ENCODE assay signal across 7 cellular contexts in genomic region chr10:97319671-97320479, GRCh38. TPM values are rescaled to one million over a fixed set of nuclear protein-coding genes. Genes with fewer than 3 reads are reported as not detected.
DNase-seq lines count a peak whose midpoint lies in the region; ATAC-seq and TF ChIP-seq lines count a peak whose summit lies in the region.

No MANE protein-coding gene starts in this region.

- peak overlapping the region; percentile 80 for H2AFZ ChIP-seq in osteoblast (ENCODE audit: low read length)

- H3K4me1 ChIP-seq in osteoblast (ENCODE audit: insufficient read depth, low read length): peaks cover 15% of the 10 kb centered on the region

- DNase-seq in RWPE1 (ENCODE audit: low spot score) (peak; percentile 21), head of caudate nucleus (peak; percentile 28 to 83 (median 68)), osteoblast (ENCODE audit: insufficient read length, low spot score, missing footprints) (peak; percentile 69), type B pancreatic cell (ENCODE audit: extremely low spot score, unreplicated experiment) (peak; percentile 76)
- DNase-seq in activated naive CD4-positive, alpha-beta T cell treated with Interleukin-2 at 50 U/mL for 16 hours: peak; percentile 72

- H3K27ac ChIP-seq in RWPE1 (peak overlapping the region; percentile 90), osteoblast (ENCODE audit: low read depth, low read length) (no peak overlapping the region)

- peaks cover 18% of the 10 kb centered on the region for H3K4me1 Mint-ChIP-seq in type B pancreatic cell (ENCODE audit: unreplicated experiment)

- CTCF ChIA-PET in RWPE1 (lab: Yijun Ruan, JAX): interaction anchor here (0.5 to 1.3 kb wide), 6 partner anchors 11 to 86 kb away, joined by 3 to 4 read pairs (median 3); partner anchors contain the start of gene ARHGAP19

- peak; percentile 36 for ATAC-seq in GM18502 (IDR thresholded peaks at IDR 0.05; ENCODE audit: poor library complexity, unreplicated experiment)
- ATAC-seq in HG02973 (IDR thresholded peaks at IDR 0.05; ENCODE audit: unreplicated experiment): peak; percentile 23

- peak overlapping the region; percentile 87 for H3K4me3 Mint-ChIP-seq in type B pancreatic cell

- no peaks in the 10 kb centered on the region for H3K9me3 ChIP-seq in osteoblast (ENCODE audit: low read depth, low read length)

- no peaks in the 10 kb centered on the region for H3K9me3 Mint-ChIP-seq in type B pancreatic cell

- POLR2A ChIA-PET in RWPE1 (lab: Yijun Ruan, JAX; ENCODE audit: low non-redundant PET): interaction anchor here (0.8 to 1.6 kb wide), 3 partner anchors 13 to 81 kb away, joined by 3 to 10 read pairs (median 3); partner anchors contain the start of genes ARHGAP19 and RRP12

- H3K36me3 Mint-ChIP-seq in type B pancreatic cell: no peaks in the 10 kb centered on the region

- peak overlapping the region; percentile 97 for H3K4me2 ChIP-seq in osteoblast (ENCODE audit: insufficient read depth, low read length)

- intact Hi-C loops in head of caudate nucleus (cut with DNase I): loop anchor here (1.0 kb wide), 1 partner anchor 14 kb away; the partner anchor contains the start of gene FRAT2

- TF ChIP-seq CTCF in RWPE1 (conservative IDR thresholded peaks at IDR 0.05; ENCODE audit: low read depth) (peak; percentile 40), osteoblast (IDR thresholded peaks at IDR 0.05; ENCODE audit: extremely low read depth, low read depth, low read length) (no peak), type B pancreatic cell (conservative IDR thresholded peaks at IDR 0.05) (no peak)

- peak overlapping the region; percentile 86 for H3K4me3 ChIP-seq in osteoblast (ENCODE audit: insufficient read depth, low read length)

- no peaks in the 10 kb centered on the region for H3K79me2 ChIP-seq in osteoblast (ENCODE audit: insufficient read depth, low read length)

- peak overlapping the region; percentile 77 for H3K27ac Mint-ChIP-seq in type B pancreatic cell

- H3K27me3 ChIP-seq in osteoblast (ENCODE audit: insufficient read depth, low read length): peaks cover 19% of the 10 kb centered on the region

- peaks cover 53% of the 10 kb centered on the region for H3K27me3 Mint-ChIP-seq in type B pancreatic cell

- no peaks in the 10 kb centered on the region for H3K36me3 ChIP-seq in osteoblast (ENCODE audit: insufficient read depth, low read length)

- no peaks in the 10 kb centered on the region for H4K20me1 ChIP-seq in osteoblast (ENCODE audit: insufficient read depth, low read length)

RNA-seq across cellular contexts. Expression of gene FRAT1, which starts 0.8 kb away (rescaled TPM):
- total RNA-seq in osteoblast: 3.3 and 3.8 TPM in 2 replicates
- total RNA-seq in type B pancreatic cell (ENCODE audit: low replicate concordance): 4.7 and 6.1 TPM in 2 replicates

RNA-seq across cellular contexts. Expression of gene FRAT2, which starts 14.7 kb away (rescaled TPM):
- total RNA-seq in osteoblast (8.0 and 9.4 TPM in 2 replicates), type B pancreatic cell (ENCODE audit: low replicate concordance) (23.1 and 36.4 TPM in 2 replicates)

RNA-seq across cellular contexts. Expression of gene ARHGAP19, which starts 27.4 kb away (rescaled TPM):
- total RNA-seq in osteoblast: 7.7 and 8.7 TPM in 2 replicates
- total RNA-seq in type B pancreatic cell (ENCODE audit: low replicate concordance): 7.3 and 19.8 TPM in 2 replicates

Comparison
In these comparisons a context has a peak if more than half of its experiments do, and no peak if none do; other contexts are left out.
1. DNase-seq: peak in every context shown above with its lines; median percentile 76 in type B pancreatic cell; 72 in activated naive CD4-positive, alpha-beta T cell treated with Interleukin-2 at 50 U/mL for 16 hours; 69 in osteoblast; 68 in head of caudate nucleus; 21 in RWPE1.